In genomic region chr5:74673011-74673790, GRCh38 we compare ENCODE assay signal across 8 cellular contexts. TPM values are rescaled to one million over a fixed set of nuclear protein-coding genes. Genes with fewer than 3 reads are reported as not detected.
DNase-seq lines count a peak whose midpoint lies in the region; ATAC-seq and TF ChIP-seq lines count a peak whose summit lies in the region.

No MANE protein-coding gene starts in this region.

- H3K27ac ChIP-seq in A673 (ENCODE audit: low read depth, low read length, poor library complexity, severe bottlenecking) (no peak overlapping the region), PC-3 (ENCODE audit: low read length) (no peak overlapping the region), neural progenitor cell (no peak overlapping the region)

- CTCF ChIA-PET in A673 (lab: Charles Lee) = no interaction called here
- CTCF ChIA-PET in PC-3 (lab: Charles Lee) = no interaction called here

- TF ChIP-seq CTCF in A673 (conservative IDR thresholded peaks at IDR 0.05; ENCODE audit: low read depth, low read length) (peak; percentile 62), GM13977 (IDR thresholded peaks at IDR 0.05; ENCODE audit: extremely low read depth, insufficient read depth, missing control alignments) (peak; percentile 26), PC-3 (conservative IDR thresholded peaks at IDR 0.05; ENCODE audit: low read depth, low read length) (peak; percentile 53), neural progenitor cell (IDR thresholded peaks at IDR 0.05) (peak; percentile 55)

- H2AFZ ChIP-seq in PC-3 (ENCODE audit: low read length) (peak overlapping the region; percentile 50), neural progenitor cell (replicated peaks) (peak overlapping the region; percentile 44)

- H3F3A ChIP-seq in PC-3 (ENCODE audit: low read length, unreplicated experiment) (no peaks in the 10 kb centered on the region), neural progenitor cell (ENCODE audit: low read depth) (no peaks in the 10 kb centered on the region)

- H3K36me3 ChIP-seq in A673 (ENCODE audit: insufficient read depth, low read length, poor library complexity, severe bottlenecking) (no peaks in the 10 kb centered on the region), PC-3 (ENCODE audit: low read depth, low read length) (no peaks in the 10 kb centered on the region), neural progenitor cell (no peaks in the 10 kb centered on the region)

- intact Hi-C loops in A673 (cut with micrococcal nuclease; ENCODE audit: unreplicated experiment) = loop anchor here (1.0 to 10.0 kb wide), 4 partner anchors 246 to 1582 kb away; partner anchors contain the start of gene GCNT4
- intact Hi-C loops in PC-3 (cut with micrococcal nuclease) = loop anchor here (1.0 to 10.0 kb wide), 4 partner anchors 229 to 1582 kb away; no protein-coding TSS in a partner anchor

- DNase-seq in A673 (ENCODE audit: low spot score) = peak; percentile 66
- DNase-seq in GM13977 (ENCODE audit: low spot score) = no peak
- peak; percentile 59 for DNase-seq in PC-3
- DNase-seq in neural progenitor cell (ENCODE audit: low spot score) = peak; percentile 45
- no peak for DNase-seq in 8988T
- no peak for DNase-seq in iPS-NIHi7 (ENCODE audit: extremely low spot score)

- peaks cover 15% of the 10 kb centered on the region for H3K4me1 Mint-ChIP-seq in neural progenitor cell

- peaks cover 2% of the 10 kb centered on the region for H3K27me3 Mint-ChIP-seq in neural progenitor cell (ENCODE audit: insufficient read depth, low read depth)

- H3K9me2 ChIP-seq in PC-3 (replicated peaks; ENCODE audit: low read length) = no peaks in the 10 kb centered on the region

- no peaks in the 10 kb centered on the region for H3K9me3 ChIP-seq in A673 (ENCODE audit: low read depth, low read length, poor library complexity, severe bottlenecking)
- no peaks in the 10 kb centered on the region for H3K9me3 ChIP-seq in PC-3 (ENCODE audit: low read length)
- no peaks in the 10 kb centered on the region for H3K9me3 ChIP-seq in neural progenitor cell (ENCODE audit: low read depth)

- H3K4me1 ChIP-seq in A673 (ENCODE audit: insufficient read depth, low read length, poor library complexity, severe bottlenecking) = no peaks in the 10 kb centered on the region
- no peaks in the 10 kb centered on the region for H3K4me1 ChIP-seq in PC-3 (ENCODE audit: insufficient read depth, low read length)
- no peaks in the 10 kb centered on the region for H3K4me1 ChIP-seq in neural progenitor cell

- H3K4me2 ChIP-seq in PC-3 (ENCODE audit: low read length) (peak overlapping the region; percentile 41), neural progenitor cell (no peak overlapping the region)

- H3K4me3 Mint-ChIP-seq in neural progenitor cell = no peak overlapping the region

- H3K27me3 ChIP-seq in A673 (replicated peaks; ENCODE audit: insufficient read depth, low read depth, low read length, poor library complexity) (peaks cover 10% of the 10 kb centered on the region), PC-3 (ENCODE audit: low read length) (no peaks in the 10 kb centered on the region), neural progenitor cell (no peaks in the 10 kb centered on the region)

- POLR2A ChIA-PET in A673 (lab: Charles Lee; ENCODE audit: low non-redundant PET) (no interaction called here), PC-3 (lab: Charles Lee; ENCODE audit: unreplicated experiment) (no interaction called here)

- no peaks in the 10 kb centered on the region for H3K36me3 Mint-ChIP-seq in neural progenitor cell

- no peak overlapping the region for H3K27ac Mint-ChIP-seq in neural progenitor cell

- in situ Hi-C loops in GM13977 (cut with MboI; ENCODE audit: low pct_unique_long_range_greater_than_20kb, low sequenced_read_pairs, unreplicated experiment) = loop anchor here (25.0 kb wide), 1 partner anchor 1086 kb away; no protein-coding TSS in a partner anchor

- no peaks in the 10 kb centered on the region for H3K9me3 Mint-ChIP-seq in neural progenitor cell

- ATAC-seq in PC-3 (peak; percentile 64), esophagus mucosa (peak; percentile 35), GM21717 (IDR thresholded peaks at IDR 0.05; ENCODE audit: unreplicated experiment) (no peak)

- H3K4me3 ChIP-seq in A673 (ENCODE audit: low read depth, low read length, poor library complexity, severe bottlenecking) (no peak overlapping the region), PC-3 (ENCODE audit: low read length) (no peak overlapping the region), neural progenitor cell (no peak overlapping the region)

- H3K79me2 ChIP-seq in PC-3 (ENCODE audit: low read length) (no peaks in the 10 kb centered on the region), neural progenitor cell (ENCODE audit: low read depth) (no peaks in the 10 kb centered on the region)

- H4K20me1 ChIP-seq in PC-3 (ENCODE audit: low read length) (no peaks in the 10 kb centered on the region), neural progenitor cell (ENCODE audit: low read depth) (no peaks in the 10 kb centered on the region)

- BruUV-seq in A673 (replicated peaks; lab: Mats Ljungman, UMichigan) (no TSS peak), PC-3 (replicated peaks; lab: Mats Ljungman, UMichigan) (no TSS peak)

- H3K9ac ChIP-seq in PC-3 (ENCODE audit: low read length) (no peak overlapping the region), neural progenitor cell (no peak overlapping the region)

RNA-seq across cellular contexts. Expression of gene HEXB, which starts 11.8 kb away (rescaled TPM):
- total RNA-seq in A673 (2021) (65.3 TPM in 2 replicates), PC-3 (2014; rRNA removed) (91.5 and 131 TPM in 2 replicates), esophagus mucosa (52.6 TPM), neural progenitor cell (ENCODE audit: low replicate concordance) (56.3 and 65.6 TPM in 2 replicates)

RNA-seq across cellular contexts. Expression of gene ENC1, which starts 32.7 kb away (rescaled TPM):
- total RNA-seq in A673 (2021) (6.3 and 7.9 TPM in 2 replicates), PC-3 (2014; rRNA removed) (24.5 TPM in 2 replicates), esophagus mucosa (2.6 TPM), neural progenitor cell (ENCODE audit: low replicate concordance) (73.8 and 146 TPM in 2 replicates)

Comparison
In these comparisons a context has a peak if more than half of its experiments do, and no peak if none do; other contexts are left out.
1. DNase-seq: peak in A673 (single experiment), PC-3 (single experiment) and neural progenitor cell (single experiment); none in GM13977 (single experiment), 8988T (single experiment) and iPS-NIHi7 (single experiment).
2. Peak in every context shown above with its lines, with median percentiles within 50 percentile points of each other: CTCF ChIP-seq.